Comparison of ENCODE assay signal across 21 cellular contexts in the genomic region with DNA sequence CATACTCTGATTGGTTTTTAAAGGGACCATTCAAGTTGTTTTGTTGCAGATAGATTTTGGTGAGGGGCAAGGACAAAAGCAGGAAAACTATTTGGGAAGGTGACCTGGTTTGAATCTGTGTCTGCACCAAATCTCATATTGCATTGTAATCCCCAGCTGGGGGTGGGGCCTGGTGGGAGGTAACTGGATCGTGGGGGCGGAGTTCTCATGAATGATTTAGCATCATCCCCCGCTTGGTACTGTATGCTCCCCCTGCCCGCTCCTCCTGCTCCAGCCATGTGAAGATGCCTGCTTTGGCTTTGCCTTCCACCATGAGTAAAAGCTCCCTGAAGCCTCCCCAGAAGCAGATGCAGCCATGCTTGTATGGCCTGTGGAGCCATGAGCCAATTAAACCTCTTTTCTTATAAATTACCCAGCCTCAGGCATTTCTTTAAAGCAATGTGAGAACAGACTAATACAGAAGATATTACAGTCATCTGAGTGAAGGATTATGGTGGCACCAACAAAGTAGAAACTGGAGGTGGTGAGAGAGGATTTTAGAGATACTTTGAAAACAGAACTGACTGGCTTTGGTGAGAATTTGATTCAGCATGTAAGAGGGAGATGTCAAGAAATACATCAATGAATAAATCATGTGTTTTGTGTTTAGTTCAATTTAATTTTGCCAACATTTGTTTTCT. TPM values are rescaled to one million over a fixed set of nuclear protein-coding genes. Genes with fewer than 3 reads are reported as not detected.
"Had no signal": no experiment of that assay in that cellular context is flagged by ENCODE, and none has a peak within 500 bp of the region (broad histone marks: within the 10 kb centered on the region; RNA-seq: fewer than 3 reads in every experiment).

No MANE protein-coding gene starts in this region.

- H3K27me3 ChIP-seq: colonic mucosa, right atrium auricular region had no signal

- ATAC-seq: natural killer cell treated with Interleukin-12 subunit alpha and Interleukin-12 subunit beta and Interleukin-15 and Interleukin-18, amount 100 ng/mL, for 72 hours; T-helper 17 cell had no signal

- H3K4me3 Mint-ChIP-seq: activated naive CD8-positive, alpha-beta T cell; natural killer cell treated with Interleukin-12 subunit alpha and Interleukin-12 subunit beta and Interleukin-15 and Interleukin-18, amount 100 ng/mL, for 72 hours; T-helper 17 cell had no signal

- H3K36me3 ChIP-seq: colonic mucosa, esophagus muscularis mucosa, right atrium auricular region, transverse colon had no signal

- H3K27ac ChIP-seq: colonic mucosa, esophagus muscularis mucosa, right atrium auricular region, skin epidermis, transverse colon had no signal

- H3K9me3 Mint-ChIP-seq: natural killer cell treated with Interleukin-12 subunit alpha and Interleukin-12 subunit beta and Interleukin-15 and Interleukin-18, amount 100 ng/mL, for 72 hours had no signal

- DNase-seq: activated effector memory CD4-positive, alpha-beta T cell treated with anti-CD3 and anti-CD28 coated beads, Interleukin-2, amount 50 U/mL, for 16 hours; amniotic stem cell; colonic mucosa; hippocampal formation; occipital lobe; stimulated activated CD4-positive, alpha-beta T cell treated with anti-CD3 and anti-CD28 coated beads, Interleukin-4, amount 100 ng/mL, for 24 hours; stimulated activated naive CD4-positive, alpha-beta T cell treated with Interleukin-2 at 50 U/mL for 16 hours; substantia nigra; T-helper 17 cell; transverse colon had no signal

- H3K4me1 ChIP-seq: colonic mucosa, right atrium auricular region, transverse colon had no signal

- H3K9me3 ChIP-seq: colonic mucosa, esophagus muscularis mucosa, right atrium auricular region, transverse colon had no signal

- H3K4me3 ChIP-seq: colonic mucosa, esophagus muscularis mucosa, right atrium auricular region, skin epidermis, transverse colon had no signal

- H3K27ac Mint-ChIP-seq: activated naive CD8-positive, alpha-beta T cell; natural killer cell treated with Interleukin-12 subunit alpha and Interleukin-12 subunit beta and Interleukin-15 and Interleukin-18, amount 100 ng/mL, for 72 hours; progenitor cell of endocrine pancreas; T-helper 17 cell had no signal

- H3K36me3 Mint-ChIP-seq: activated naive CD8-positive, alpha-beta T cell; natural killer cell treated with Interleukin-12 subunit alpha and Interleukin-12 subunit beta and Interleukin-15 and Interleukin-18, amount 100 ng/mL, for 72 hours had no signal

RNA-seq across cellular contexts. Expression of gene IL21, which starts 14.4 kb away (rescaled TPM):
- total RNA-seq: cardiac septum, colonic mucosa, esophagus muscularis mucosa, glomerular endothelial cell, kidney epithelial cell, liver, mesenteric fat pad, occipital lobe, progenitor cell of endocrine pancreas, right atrium auricular region had no signal
- polyA plus RNA-seq: liver had no signal
